22 cellular contexts compared by ENCODE assay signal in genomic region chr1:59990470-59990869, GRCh38.
"Had no signal": no experiment of that assay in that cellular context is flagged by ENCODE, and none has a peak within 500 bp of the region (broad histone marks: within the 10 kb centered on the region; RNA-seq: fewer than 3 reads in every experiment).

No MANE protein-coding gene starts in this region.

- ATAC-seq: activated CD4-positive, CD25-positive, alpha-beta regulatory T cell treated with anti-CD3 and anti-CD28 coated beads, Interleukin-2, amount 50 U/mL, for 24 hours; activated T-cell treated with anti-CD3 and anti-CD28 coated beads, Interleukin-2, amount 50 U/mL, for 72 hours; mucosa of descending colon had no signal

- H3K4me1 ChIP-seq: prostate gland, right atrium auricular region, vagina had no signal

- H3K27me3 ChIP-seq: right atrium auricular region, tibial artery, vagina had no signal

- H3K9me3 ChIP-seq: esophagus muscularis mucosa, mucosa of descending colon, prostate gland, right atrium auricular region, tibial artery, vagina had no signal

- H3K27ac ChIP-seq: esophagus muscularis mucosa, prostate gland, right atrium auricular region, tibial artery, vagina had no signal

- H3K4me3 ChIP-seq: esophagus muscularis mucosa, mucosa of descending colon, prostate gland, right atrium auricular region, tibial artery, vagina had no signal

- DNase-seq: activated CD4-positive, alpha-beta T cell treated with anti-CD3 and anti-CD28 coated beads, Interleukin-2, amount 50 U/mL, for 1 hour; activated CD8-positive, alpha-beta memory T cell treated with anti-CD3 and anti-CD28 coated beads for 24 hours; activated effector memory CD4-positive, alpha-beta T cell treated with anti-CD3 and anti-CD28 coated beads, Interleukin-2, amount 50 U/mL, for 16 hours; activated naive CD4-positive, alpha-beta T cell treated with anti-CD3 and anti-CD28 coated beads, Interleukin-2, amount 50 U/mL, for 16 hours; activated T-cell treated with anti-CD3 and anti-CD28 coated beads, Interleukin-2, amount 50 U/mL, for 72 hours; dermis blood vessel endothelial cell; effector memory CD4-positive, alpha-beta T cell; mesenchymal stem cell; mucosa of descending colon; naive B cell; stimulated activated CD4-positive, alpha-beta T cell treated with anti-CD3 and anti-CD28 coated beads, Interleukin-12 subunit alpha, Interleukin-12 subunit beta, amount 100 ng/mL, for 4 hours; stimulated activated CD4-positive, alpha-beta T cell treated with anti-CD3 and anti-CD28 coated beads, Interleukin-1b, Interleukin-23, amount 100 ng/mL, for 48 hours; stimulated activated CD8-positive, alpha-beta memory T cell treated with anti-CD3 and anti-CD28 coated beads, Interleukin-4, amount 100 ng/mL, for 48 hours; stimulated activated naive CD4-positive, alpha-beta T cell treated with Interleukin-2 at 50 U/mL for 16 hours; substantia nigra; T1000; tibial artery had no signal

- H3K36me3 ChIP-seq: esophagus muscularis mucosa, prostate gland, right atrium auricular region, tibial artery, vagina had no signal
